Comparison of ENCODE assay signal across 26 cellular contexts in the genomic region with DNA sequence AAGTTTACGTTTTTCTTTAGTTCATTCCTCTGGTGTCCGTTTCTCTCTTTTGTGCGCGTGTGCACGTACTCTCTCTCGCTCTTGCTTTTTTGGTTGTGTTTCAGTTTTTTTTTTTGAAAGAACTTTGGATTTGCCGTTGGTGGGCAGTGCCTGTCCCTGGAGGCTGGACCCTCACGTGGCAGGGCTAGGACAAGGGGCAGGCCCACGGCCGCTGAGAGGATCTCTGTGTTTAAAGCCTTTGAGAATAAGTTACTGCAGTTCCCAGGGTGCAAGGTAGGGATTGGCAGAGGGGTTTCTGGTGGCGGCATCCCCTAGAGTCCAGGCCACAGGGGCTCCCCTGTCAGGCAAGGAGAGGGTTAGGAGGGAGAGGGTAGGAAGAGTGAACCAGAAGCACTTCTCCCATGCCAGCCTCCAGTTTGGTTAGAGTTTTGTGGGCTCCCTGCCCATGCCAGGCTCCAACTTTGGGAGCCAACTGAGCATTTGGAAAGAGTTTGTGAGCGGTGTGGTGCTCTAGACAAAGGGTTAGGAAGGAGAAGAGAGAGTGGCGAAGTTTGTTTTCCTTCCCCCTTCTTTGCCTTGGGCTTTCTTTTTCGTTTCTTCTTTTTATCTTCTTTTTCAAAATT. TPM values are rescaled to one million over a fixed set of nuclear protein-coding genes. Genes with fewer than 3 reads are reported as not detected.
"Had no signal": no experiment of that assay in that cellular context is flagged by ENCODE, and none has a peak within 500 bp of the region (broad histone marks: within the 10 kb centered on the region; RNA-seq: fewer than 3 reads in every experiment).

No MANE protein-coding gene starts in this region.

- H3K9me3 ChIP-seq: ascending aorta, lower lobe of right lung, psoas muscle, transverse colon, vagina had no signal

- H3K27ac Mint-ChIP-seq: activated naive CD4-positive, alpha-beta T cell treated with anti-CD3 and anti-CD28 coated beads, Interleukin-2, amount 10 ng/mL, durations not matched to agents 7 days and 5 days; activated naive CD8-positive, alpha-beta T cell treated with anti-CD3 and anti-CD28 coated beads, Interleukin-2, amount 50 U/mL, for 24 hours; mesothelial cell of epicardium; nephron; stimulated activated naive CD8-positive, alpha-beta T cell treated with anti-CD3 and anti-CD28 coated beads, Interleukin-15, Interleukin-2, amounts not matched to agents 100 ng/mL and 50 ng/mL, for 24 hours had no signal

- H3K4me3 ChIP-seq: ascending aorta, lower lobe of right lung, psoas muscle, skin epidermis, transverse colon, vagina had no signal

- H3K4me1 Mint-ChIP-seq: activated naive CD4-positive, alpha-beta T cell treated with anti-CD3 and anti-CD28 coated beads, Interleukin-2, amount 10 ng/mL, durations not matched to agents 7 days and 5 days; activated naive CD8-positive, alpha-beta T cell treated with anti-CD3 and anti-CD28 coated beads, Interleukin-2, amount 50 U/mL, for 24 hours; mesothelial cell of epicardium; nephron had no signal

- H3K4me1 ChIP-seq: ascending aorta, lower lobe of right lung, psoas muscle, transverse colon, vagina had no signal

- H3K9me3 Mint-ChIP-seq: activated naive CD4-positive, alpha-beta T cell treated with anti-CD3 and anti-CD28 coated beads, Interleukin-2, amount 10 ng/mL, durations not matched to agents 7 days and 5 days; activated naive CD8-positive, alpha-beta T cell treated with anti-CD3 and anti-CD28 coated beads, Interleukin-2, amount 50 U/mL, for 24 hours; mesothelial cell of epicardium; nephron; stimulated activated naive CD8-positive, alpha-beta T cell treated with anti-CD3 and anti-CD28 coated beads, Interleukin-15, Interleukin-2, amounts not matched to agents 100 ng/mL and 50 ng/mL, for 24 hours had no signal

- H3K36me3 Mint-ChIP-seq: activated naive CD4-positive, alpha-beta T cell treated with anti-CD3 and anti-CD28 coated beads, Interleukin-2, amount 10 ng/mL, durations not matched to agents 7 days and 5 days had no signal

- H3K27me3 ChIP-seq: ascending aorta, transverse colon, vagina had no signal

- H3K27me3 Mint-ChIP-seq: activated naive CD4-positive, alpha-beta T cell treated with anti-CD3 and anti-CD28 coated beads, Interleukin-2, amount 10 ng/mL, durations not matched to agents 7 days and 5 days; activated naive CD8-positive, alpha-beta T cell treated with anti-CD3 and anti-CD28 coated beads, Interleukin-2, amount 50 U/mL, for 24 hours; stimulated activated naive CD8-positive, alpha-beta T cell treated with anti-CD3 and anti-CD28 coated beads, Interleukin-15, Interleukin-2, amounts not matched to agents 100 ng/mL and 50 ng/mL, for 24 hours had no signal

- DNase-seq: activated CD4-positive, alpha-beta T cell treated with anti-CD3 and anti-CD28 coated beads, Interleukin-2, amount 50 U/mL, for 1 hour; activated CD4-positive, CD25-positive, alpha-beta regulatory T cell treated with anti-CD3 and anti-CD28 coated beads, Interleukin-2, amount 50 U/mL, for 72 hours; activated CD8-positive, alpha-beta memory T cell treated with anti-CD3 and anti-CD28 coated beads, Interleukin-2, amount 50 U/mL, for 4 hours; activated effector memory CD4-positive, alpha-beta T cell treated with Interleukin-2 at 50 U/mL for 16 hours; activated naive CD4-positive, alpha-beta T cell treated with anti-CD3 and anti-CD28 coated beads, Interleukin-2, amount 10 ng/mL, durations not matched to agents 7 days and 5 days; activated naive CD8-positive, alpha-beta T cell treated with anti-CD3 and anti-CD28 coated beads, Interleukin-2, amount 50 U/mL, for 24 hours; activated T-cell treated with anti-CD3 and anti-CD28 coated beads, Interleukin-2, amount 50 U/mL, for 48 hours; erythroblast; foreskin melanocyte; glutamatergic neuron; islet precursor cell; lower lobe of right lung; occipital lobe; psoas muscle; right cardiac atrium; T-helper 1 cell; T1000; transverse colon had no signal

- H3K27ac ChIP-seq: ascending aorta, lower lobe of right lung, psoas muscle, skin epidermis, transverse colon, vagina had no signal

- H3K36me3 ChIP-seq: lower lobe of right lung, transverse colon, vagina had no signal

- H3K4me3 Mint-ChIP-seq: activated naive CD4-positive, alpha-beta T cell treated with anti-CD3 and anti-CD28 coated beads, Interleukin-2, amount 10 ng/mL, durations not matched to agents 7 days and 5 days; activated naive CD8-positive, alpha-beta T cell treated with anti-CD3 and anti-CD28 coated beads, Interleukin-2, amount 50 U/mL, for 24 hours; mesothelial cell of epicardium; nephron; stimulated activated naive CD8-positive, alpha-beta T cell treated with anti-CD3 and anti-CD28 coated beads, Interleukin-15, Interleukin-2, amounts not matched to agents 100 ng/mL and 50 ng/mL, for 24 hours had no signal

- ATAC-seq: activated naive CD8-positive, alpha-beta T cell treated with anti-CD3 and anti-CD28 coated beads, Interleukin-2, amount 50 U/mL, for 24 hours; psoas muscle; right cardiac atrium had no signal

- FAIRE-seq: bronchial epithelial cell, endometrium had no signal

RNA-seq across cellular contexts. Expression of gene JPH4, which starts 57.6 kb away (rescaled TPM):
- total RNA-seq: bronchial epithelial cell had no signal
